1 cellular context compared by ENCODE assay signal in the genomic region with DNA sequence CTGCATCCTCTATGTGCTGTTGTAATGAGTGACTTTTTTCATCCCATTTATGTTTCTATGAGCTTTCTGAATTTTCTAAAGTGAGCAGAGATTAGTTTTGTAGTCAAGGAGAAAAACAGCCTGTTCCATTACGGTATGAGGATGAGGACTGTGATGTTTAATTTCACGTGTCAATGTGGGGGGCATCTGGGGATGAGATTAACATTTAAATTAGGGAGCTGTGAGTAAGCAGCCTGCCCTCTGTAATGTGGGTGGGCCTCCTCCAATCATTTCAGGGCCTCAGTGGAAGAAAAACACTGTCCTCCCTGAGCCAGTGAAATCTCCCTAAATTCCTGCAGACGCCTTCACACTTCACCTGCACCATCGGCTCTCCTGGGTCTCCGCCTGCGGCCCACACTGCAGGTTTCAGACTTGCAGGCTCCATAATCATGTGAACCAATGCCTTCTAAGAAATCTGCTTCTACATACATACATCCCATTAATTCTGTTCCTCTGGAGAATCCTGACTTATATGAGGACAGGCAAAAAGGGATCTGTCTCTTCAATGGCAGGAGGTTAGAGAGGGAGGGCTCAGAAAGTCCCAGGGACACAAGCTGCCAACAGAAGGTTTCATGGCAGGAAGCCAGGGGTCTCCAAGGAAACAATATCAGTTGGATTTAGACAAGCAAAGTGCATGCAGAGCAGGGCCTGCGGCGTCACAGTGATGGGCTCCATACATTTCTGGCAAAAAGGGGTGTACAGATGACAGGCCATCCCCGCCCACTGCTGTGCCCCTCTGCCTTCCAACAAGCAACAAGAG.
TF ChIP-seq lines count a peak whose summit lies in the region.

No MANE protein-coding gene starts in this region.

TF ChIP-seq in IMR-90, 13 proteins besides CTCF, POLR2A, EP300 and RAD21:
- TF ChIP-seq MAZ (IDR thresholded peaks at IDR 0.05; ENCODE audit: borderline replicate concordance, low read depth, low read length) (no peak), MXI1 (IDR thresholded peaks at IDR 0.05; ENCODE audit: borderline replicate concordance, low read depth, low read length) (no peak), CEBPB (IDR thresholded peaks at IDR 0.05; ENCODE audit: low read depth, low read length) (no peak), ELK1 (IDR thresholded peaks at IDR 0.05; ENCODE audit: borderline replicate concordance, low read depth, low read length) (no peak), NFE2L2 (IDR thresholded peaks at IDR 0.05; ENCODE audit: low read depth, low read length) (no peak), BHLHE40 (IDR thresholded peaks at IDR 0.05; ENCODE audit: low read depth, low read length) (no peak), FOS (IDR thresholded peaks at IDR 0.05; ENCODE audit: low read depth, low read length) (no peak), CHD1 (IDR thresholded peaks at IDR 0.05; ENCODE audit: low read depth, low read length) (no peak), RFX5 (IDR thresholded peaks at IDR 0.05; ENCODE audit: low read depth, low read length) (no peak), RCOR1 (IDR thresholded peaks at IDR 0.05; ENCODE audit: insufficient replicate concordance, low read length) (no peak), MAFK (IDR thresholded peaks at IDR 0.05; ENCODE audit: low read depth, low read length) (no peak), SMC3 (IDR thresholded peaks at IDR 0.05; ENCODE audit: low read depth, low read length) (no peak)
- TF ChIP-seq, protein P1, sequence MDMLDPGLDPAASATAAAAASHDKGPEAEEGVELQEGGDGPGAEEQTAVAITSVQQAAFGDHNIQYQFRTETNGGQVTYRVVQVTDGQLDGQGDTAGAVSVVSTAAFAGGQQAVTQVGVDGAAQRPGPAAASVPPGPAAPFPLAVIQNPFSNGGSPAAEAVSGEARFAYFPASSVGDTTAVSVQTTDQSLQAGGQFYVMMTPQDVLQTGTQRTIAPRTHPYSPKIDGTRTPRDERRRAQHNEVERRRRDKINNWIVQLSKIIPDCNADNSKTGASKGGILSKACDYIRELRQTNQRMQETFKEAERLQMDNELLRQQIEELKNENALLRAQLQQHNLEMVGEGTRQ (IDR thresholded peaks at IDR 0.05; ENCODE audit: low read depth, low read length), result no peak
